8 cellular contexts compared by ENCODE assay signal in the genomic region with DNA sequence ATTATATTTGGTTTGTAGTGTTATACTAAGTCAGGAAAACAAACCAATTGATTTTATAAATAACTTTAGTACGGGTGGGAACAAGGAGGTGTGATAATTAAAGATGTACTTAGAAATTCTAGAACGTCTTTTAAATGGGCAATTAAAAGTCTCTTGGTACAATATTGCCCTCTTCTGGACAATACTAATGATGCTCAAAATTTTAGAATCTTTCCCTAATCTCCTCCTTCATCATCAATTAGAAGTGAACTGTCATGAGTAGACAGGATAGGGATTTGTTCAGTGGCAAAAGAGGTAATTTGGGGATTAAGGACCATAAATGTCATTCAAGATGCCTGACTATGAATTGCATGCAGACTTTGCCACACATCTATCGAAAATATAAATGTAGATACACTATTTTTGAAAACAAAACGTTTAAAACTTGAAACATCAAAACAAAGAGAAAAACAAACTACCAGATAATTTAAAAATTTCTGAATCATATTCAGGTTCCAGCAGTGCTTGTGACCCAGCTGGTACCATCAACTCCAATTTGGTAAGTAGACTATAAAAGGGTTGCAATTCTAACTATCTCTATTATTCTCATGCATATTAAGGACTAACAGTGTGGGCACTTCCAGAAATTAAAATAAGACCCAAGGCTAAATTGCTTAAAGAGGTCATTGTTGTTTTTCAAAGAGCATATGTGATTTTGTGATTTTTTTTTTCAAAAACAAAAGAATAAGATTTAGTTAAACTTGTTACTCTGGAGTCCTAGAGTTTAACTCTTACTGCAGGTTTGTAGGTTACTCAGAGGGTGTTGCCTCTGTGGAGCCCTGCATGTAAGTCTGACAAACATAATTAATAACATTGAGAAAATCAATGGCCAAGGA.
DNase-seq lines count a peak whose midpoint lies in the region; ATAC-seq, FAIRE-seq and TF ChIP-seq lines count a peak whose summit lies in the region.

No MANE protein-coding gene starts in this region.

- H3K9me3 Mint-ChIP-seq in chondrocyte (ENCODE audit: low read depth) (no peaks in the 10 kb centered on the region), nephron (no peaks in the 10 kb centered on the region)

- H3K27me3 ChIP-seq in right atrium auricular region: no peaks in the 10 kb centered on the region

- no peak for DNase-seq in right atrium auricular region (ENCODE audit: low spot score)
- no peak for DNase-seq in cardiac septum (ENCODE audit: low spot score)
- DNase-seq in NCI-H69 (lab: John Stamatoyannopoulos, UW): peak; percentile 71
- no peak for DNase-seq in chondrocyte (ENCODE audit: low spot score)
- no peak for DNase-seq in NCI-H187 treated with DMSO at 0.1 percent for 48 hours (lab: John Stamatoyannopoulos, UW)
- DNase-seq in urothelium cell line (ENCODE audit: low spot score): no peak

- TF ChIP-seq CTCF in right atrium auricular region (IDR thresholded peaks at IDR 0.05) (peak; percentile 27 to 68), chondrocyte (IDR thresholded peaks at IDR 0.05) (peak; percentile 97), nephron (IDR thresholded peaks at IDR 0.05; ENCODE audit: unreplicated experiment in 3 of 3) (peak; percentile 53 to 75 (median 61))

- H3K4me1 ChIP-seq in right atrium auricular region: no peaks in the 10 kb centered on the region

- no peaks in the 10 kb centered on the region for H3K9me3 ChIP-seq in right atrium auricular region

- H3K4me3 Mint-ChIP-seq in chondrocyte (ENCODE audit: unreplicated experiment) (no peak overlapping the region), nephron (no peak overlapping the region)

- no peaks in the 10 kb centered on the region for H3K36me3 ChIP-seq in right atrium auricular region

- H3K36me3 Mint-ChIP-seq in chondrocyte (ENCODE audit: low read depth) (peaks cover 1% of the 10 kb centered on the region), nephron (ENCODE audit: low read depth) (no peaks in the 10 kb centered on the region)

- FAIRE-seq in urothelium cell line (lab: Jason Lieb, UNC): no peak

- H3K27ac ChIP-seq in right atrium auricular region: no peak overlapping the region

- intact Hi-C loops in cardiac septum (cut with DNase I): loop anchor here (5.0 to 10.0 kb wide), 3 partner anchors 104 to 298 kb away; no protein-coding TSS in a partner anchor

- H3K27ac Mint-ChIP-seq in chondrocyte (ENCODE audit: unreplicated experiment) (no peak overlapping the region), nephron (no peak overlapping the region)

- H3K27me3 Mint-ChIP-seq in chondrocyte (ENCODE audit: low read depth): peaks cover 23% of the 10 kb centered on the region
- H3K27me3 Mint-ChIP-seq in nephron (ENCODE audit: low read depth): peaks cover 28% of the 10 kb centered on the region

- no peak overlapping the region for H3K4me3 ChIP-seq in right atrium auricular region

- no peak for ATAC-seq in HG03439 (IDR thresholded peaks at IDR 0.05; ENCODE audit: unreplicated experiment)

- H3K4me1 Mint-ChIP-seq in chondrocyte (ENCODE audit: low read depth) (no peaks in the 10 kb centered on the region), nephron (no peaks in the 10 kb centered on the region)
